8 cellular contexts compared by ENCODE assay signal in genomic region chr5:172768573-172769323, GRCh38. TPM values are rescaled to one million over a fixed set of nuclear protein-coding genes. Genes with fewer than 3 reads are reported as not detected.
A peak's percentile ranks its signal among the peaks of the same experiment; 100 is the strongest.
DNase-seq lines count a peak whose midpoint lies in the region; ATAC-seq lines count a peak whose summit lies in the region.

No MANE protein-coding gene starts in this region.

- peak overlapping the region; percentile 89 for H3K4me3 ChIP-seq in urinary bladder (ENCODE audit: low read depth, low read length)

- H3K4me3 Mint-ChIP-seq in memory B cell, result peak overlapping the region; percentile 92

- H3K36me3 Mint-ChIP-seq in memory B cell, result peaks cover 16% of the 10 kb centered on the region

- WGBS in urinary bladder, result 57% methylated on average over 20 of the region's 20 CpGs

- peak overlapping the region; percentile 99 for H3K27ac ChIP-seq in urinary bladder (ENCODE audit: low read depth)

- no peaks in the 10 kb centered on the region for H3K27me3 Mint-ChIP-seq in memory B cell

- DNase-seq in Right ventricle myocardium superior (peak; percentile 63), Right ventricle myocardium inferior (ENCODE audit: missing footprints) (no peak), cerebellar cortex (ENCODE audit: low spot score) (peak; percentile 47), memory B cell (ENCODE audit: low spot score in 2 of 2) (peak; percentile 52 to 59), NCI-H2196 (lab: John Stamatoyannopoulos, UW; ENCODE audit: unreplicated experiment) (no peak), T1000 (lab: John Stamatoyannopoulos, UW) (no peak), NCI-H187 (lab: John Stamatoyannopoulos, UW) (no peak)

- H3K27ac Mint-ChIP-seq in memory B cell, result peak overlapping the region; percentile 100

- H3K4me1 ChIP-seq in urinary bladder (ENCODE audit: insufficient read depth), result no peaks in the 10 kb centered on the region

- peaks cover 3% of the 10 kb centered on the region for H3K36me3 ChIP-seq in urinary bladder (ENCODE audit: insufficient read depth)

- intact Hi-C loops in Right ventricle myocardium superior (cut with DNase I) (loop anchor here (5.0 kb wide), 1 partner anchor 104 kb away; no protein-coding TSS in a partner anchor), Right ventricle myocardium inferior (cut with DNase I) (no loop called here)

- H3K9me3 Mint-ChIP-seq in memory B cell, result no peaks in the 10 kb centered on the region

- peaks cover 36% of the 10 kb centered on the region for H3K4me1 Mint-ChIP-seq in memory B cell

- ATAC-seq in Right ventricle myocardium superior (ENCODE audit: poor library complexity), result no peak
- no peak for ATAC-seq in Right ventricle myocardium inferior
- no peak for ATAC-seq in memory B cell (ENCODE audit: low read depth)

RNA-seq across cellular contexts. Expression of gene DUSP1, which starts 2.2 kb away (rescaled TPM):
- total RNA-seq in Right ventricle myocardium superior, result 122 TPM
- total RNA-seq in Right ventricle myocardium inferior, result 103 TPM
- total RNA-seq in urinary bladder, result 76.4 TPM
- 822 TPM for polyA plus RNA-seq in urinary bladder

Comparison
In these comparisons a context has a peak if more than half of its experiments do, and no peak if none do; other contexts are left out.
1. DNase-seq: peak in Right ventricle myocardium superior (single experiment), cerebellar cortex (single experiment) and memory B cell (2 of 2); none in Right ventricle myocardium inferior (single experiment), NCI-H2196 (single experiment), T1000 (single experiment) and NCI-H187 (0 of 2).